1 cellular context compared by ENCODE assay signal in the genomic region with DNA sequence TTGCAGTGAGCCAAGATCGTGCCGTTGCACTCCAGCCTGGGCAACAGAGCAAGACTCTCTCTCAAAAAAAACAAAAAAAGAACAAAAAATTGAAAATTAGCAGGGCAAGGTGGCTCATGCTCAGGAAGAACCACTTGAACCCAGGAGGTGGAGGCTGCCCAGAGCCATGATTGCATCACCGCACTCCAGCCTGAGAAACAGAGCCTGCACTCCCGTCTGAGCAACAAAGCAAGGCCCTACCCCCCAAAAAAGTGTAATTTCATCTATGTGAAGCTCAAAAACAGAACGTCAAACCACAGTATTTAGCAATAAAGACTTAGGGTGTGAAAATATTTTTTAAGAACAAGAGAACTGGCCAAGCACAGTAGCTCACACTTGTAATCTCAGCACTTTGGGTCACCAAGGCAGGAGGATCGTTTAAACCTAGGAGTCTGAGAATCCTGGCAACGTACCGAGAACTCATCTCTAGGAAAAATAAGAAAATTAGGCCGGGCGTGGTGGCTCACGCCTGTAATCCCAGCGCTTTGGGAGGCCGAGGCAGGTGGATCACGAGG.
TF ChIP-seq lines count a peak whose summit lies in the region.

No MANE protein-coding gene starts in this region.

TF ChIP-seq in HepG2, 621 proteins besides CTCF, POLR2A, EP300 and RAD21 (continued from another document):
- TF ChIP-seq, protein P1, sequence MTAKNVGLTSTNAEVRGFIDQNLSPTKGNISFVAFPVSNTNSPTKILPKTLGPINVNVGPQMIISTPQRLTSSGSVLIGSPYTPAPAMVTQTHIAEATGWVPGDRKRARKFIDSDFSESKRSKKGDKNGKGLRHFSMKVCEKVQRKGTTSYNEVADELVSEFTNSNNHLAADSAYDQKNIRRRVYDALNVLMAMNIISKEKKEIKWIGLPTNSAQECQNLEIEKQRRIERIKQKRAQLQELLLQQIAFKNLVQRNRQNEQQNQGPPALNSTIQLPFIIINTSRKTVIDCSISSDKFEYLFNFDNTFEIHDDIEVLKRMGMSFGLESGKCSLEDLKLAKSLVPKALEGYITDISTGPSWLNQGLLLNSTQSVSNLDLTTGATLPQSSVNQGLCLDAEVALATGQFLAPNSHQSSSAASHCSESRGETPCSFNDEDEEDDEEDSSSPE (CRISPR knock-in tag; IDR thresholded peaks at IDR 0.05), result no peak
- TF ChIP-seq MIER3 (CRISPR knock-in tag; IDR thresholded peaks at IDR 0.05; ENCODE audit: borderline replicate concordance) (no peak), STAT5B (CRISPR knock-in tag; IDR thresholded peaks at IDR 0.05) (no peak), CEBPG (CRISPR knock-in tag; IDR thresholded peaks at IDR 0.05) (peak; percentile 43), CEBPB (IDR thresholded peaks at IDR 0.05; ENCODE audit: borderline replicate concordance, low read depth, low read length) (peak; percentile 69; the same call in 1 of the 2 replicates), ARNTL (CRISPR knock-in tag; IDR thresholded peaks at IDR 0.05) (no peak), ATF3 (CRISPR knock-in tag; IDR thresholded peaks at IDR 0.05) (0 out of 2 replicates have a peak, but pooled peaks have one; percentile 19), NCOA5 (CRISPR knock-in tag; IDR thresholded peaks at IDR 0.05) (no peak), ZBTB8A (CRISPR knock-in tag; IDR thresholded peaks at IDR 0.05; ENCODE audit: borderline replicate concordance, low read depth) (no peak), JUN (CRISPR knock-in tag; IDR thresholded peaks at IDR 0.05) (no peak)
